ENCODE assay signal across 11 cellular contexts in the genomic region with DNA sequence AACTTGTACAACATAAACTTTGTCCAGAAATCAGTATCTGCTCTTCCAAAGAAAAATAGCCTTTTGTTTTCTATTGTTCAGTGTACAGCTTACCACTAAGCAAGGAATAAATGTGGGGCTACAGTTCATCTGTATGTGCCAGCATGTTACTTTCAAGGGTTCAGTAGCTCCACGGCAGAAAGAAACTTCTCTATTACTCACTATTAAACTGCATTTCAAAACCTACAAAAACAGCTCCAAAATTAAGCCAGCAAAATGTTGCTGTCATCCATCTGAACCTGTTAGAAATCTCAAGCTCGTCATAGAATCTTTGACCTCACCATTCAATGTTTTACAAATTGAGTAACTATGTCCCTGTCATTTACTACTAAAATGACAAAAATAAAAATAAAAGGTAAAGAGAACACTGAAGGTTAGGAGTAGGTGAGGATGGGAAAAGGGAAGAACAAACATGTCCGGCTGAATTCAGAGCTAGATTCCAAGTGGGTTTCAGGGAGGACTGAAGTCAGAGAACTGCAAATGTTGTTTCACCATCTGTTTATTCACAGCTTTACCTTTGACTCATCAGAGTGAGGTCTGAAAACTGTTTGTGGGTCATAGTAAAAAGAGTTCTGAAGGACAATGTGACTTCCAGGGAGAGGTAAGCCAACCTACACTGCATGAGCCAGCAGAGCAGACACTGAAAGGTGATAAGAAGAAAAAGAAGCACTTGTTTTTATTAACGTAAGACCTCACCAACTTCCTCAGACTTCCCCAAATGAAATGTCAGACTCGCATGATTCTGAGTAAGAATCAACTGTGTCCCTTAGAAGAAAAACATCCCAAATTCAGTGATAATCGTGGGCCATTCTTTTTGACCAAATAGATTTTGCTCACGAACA.
A peak's percentile ranks its signal among the peaks of the same experiment; 100 is the strongest.
DNase-seq lines count a peak whose midpoint lies in the region; ATAC-seq and TF ChIP-seq lines count a peak whose summit lies in the region.
"Had no signal": no experiment of that assay in that cellular context is flagged by ENCODE, and none has a peak within 500 bp of the region (broad histone marks: within the 10 kb centered on the region; RNA-seq: fewer than 3 reads in every experiment).

No MANE protein-coding gene starts in this region.

- DNase-seq in Daoy (ENCODE audit: low read depth) (peak; percentile 63), NB4 (ENCODE audit: low read depth) (peak; percentile 59), choroid plexus epithelial cell (ENCODE audit: low read depth) (peak; percentile 59), RKO (ENCODE audit: low spot score) (no peak)
- DNase-seq: dermis blood vessel endothelial cell, NCI-H510A treated with DMSO at 0.1 percent for 48 hours, right cardiac atrium had no signal

- no peak for TF ChIP-seq POLR2A in NB4 (IDR thresholded peaks at IDR 0.05; ENCODE audit: extremely low read depth, insufficient read length)

- TF ChIP-seq CTCF in NB4 (IDR thresholded peaks at IDR 0.05; ENCODE audit: low read depth, low read length), result no peak
- TF ChIP-seq CTCF in choroid plexus epithelial cell (conservative IDR thresholded peaks at IDR 0.05; ENCODE audit: low read depth, low read length), result no peak
- no peak for TF ChIP-seq CTCF in neutrophil (IDR thresholded peaks at IDR 0.05)

- no peaks in the 10 kb centered on the region for H3K36me3 ChIP-seq in neutrophil

- H3K4me3 ChIP-seq in NB4 (ENCODE audit: low read depth, low read length) (no peak overlapping the region), choroid plexus epithelial cell (ENCODE audit: low read depth, low read length) (no peak overlapping the region), neutrophil (ENCODE audit: low read depth in 1 of 2, low read length in 1 of 2) (peak overlapping the region in 1 of 2 experiments; percentile 48)

- H3K27ac ChIP-seq in neutrophil, result peak overlapping the region; percentile 86

- H3K27me3 ChIP-seq in neutrophil, result no peaks in the 10 kb centered on the region

- ATAC-seq in GM21423 (IDR thresholded peaks at IDR 0.05; ENCODE audit: unreplicated experiment), result no peak
- ATAC-seq in HG03045 (IDR thresholded peaks at IDR 0.05; ENCODE audit: unreplicated experiment), result no peak
- no peak for ATAC-seq in GM19467 (IDR thresholded peaks at IDR 0.05; ENCODE audit: unreplicated experiment)

- H3K9me3 ChIP-seq in neutrophil, result no peaks in the 10 kb centered on the region

- H3K4me1 ChIP-seq in neutrophil (ENCODE audit: control insufficient read depth in 1 of 2, insufficient read depth in 1 of 2, low read depth in 1 of 2, low read length in 1 of 2), result peaks cover 86 to 87% of the 10 kb centered on the region in 2 experiments
